Comparison of ENCODE assay signal across 22 cellular contexts in genomic region chr1:213704941-213705340, GRCh38.
DNase-seq lines count a peak whose midpoint lies in the region; ATAC-seq and TF ChIP-seq lines count a peak whose summit lies in the region.
"Had no signal": no experiment of that assay in that cellular context is flagged by ENCODE, and none has a peak within 500 bp of the region (broad histone marks: within the 10 kb centered on the region; RNA-seq: fewer than 3 reads in every experiment).

No MANE protein-coding gene starts in this region.

- CTCF ChIA-PET in activated CD4-positive, alpha-beta memory T cell treated with anti-CD3 and anti-CD28 coated beads, Interleukin-2, amount 10 ng/mL, durations not matched to agents 7 days and 5 days (lab: Charles Lee), result no interaction called here

- peaks cover 0 to 6% (median 0%) of the 10 kb centered on the region in 4 donors for H3K9me3 ChIP-seq in stomach
- peaks cover 5% of the 10 kb centered on the region for H3K9me3 ChIP-seq in endodermal cell (ENCODE audit: control insufficient read depth, low read length)
- H3K9me3 ChIP-seq: BE2C had no signal

- H3K4me1 ChIP-seq in stomach, result no peaks in the 10 kb centered on the region
- H3K4me1 ChIP-seq in endodermal cell (ENCODE audit: control insufficient read depth, insufficient read depth, low read length), result no peaks in the 10 kb centered on the region
- H3K4me1 ChIP-seq: BE2C, BLaER1 had no signal

- no peaks in the 10 kb centered on the region for H3K27me3 Mint-ChIP-seq in activated CD4-positive, alpha-beta memory T cell treated with anti-CD3 and anti-CD28 coated beads, Interleukin-2, amount 10 ng/mL, durations not matched to agents 7 days and 5 days
- H3K27me3 Mint-ChIP-seq in endodermal cell (ENCODE audit: insufficient read depth), result peaks cover 3% of the 10 kb centered on the region

- H3K27me3 ChIP-seq in stomach (no peaks in the 10 kb centered on the region), endodermal cell (ENCODE audit: control insufficient read depth, insufficient read depth, low read length, poor library complexity, severe bottlenecking) (no peaks in the 10 kb centered on the region)
- H3K27me3 ChIP-seq: BE2C, BLaER1 had no signal

- H3K27ac ChIP-seq in stomach, result no peak overlapping the region
- H3K27ac ChIP-seq in endodermal cell (ENCODE audit: low read depth, low read length), result no peak overlapping the region
- H3K27ac ChIP-seq: BLaER1 had no signal

- peaks cover 24 to 27% of the 10 kb centered on the region in 2 donors for H3K9me3 Mint-ChIP-seq in activated naive CD4-positive, alpha-beta T cell treated with anti-CD3 and anti-CD28 coated beads, Interleukin-2, amount 50 U/mL, for 72 hours
- peaks cover 5% of the 10 kb centered on the region for H3K9me3 Mint-ChIP-seq in activated CD4-positive, alpha-beta memory T cell treated with anti-CD3 and anti-CD28 coated beads, Interleukin-2, amount 10 ng/mL, durations not matched to agents 7 days and 5 days
- H3K9me3 Mint-ChIP-seq in endodermal cell, result peaks cover 43% of the 10 kb centered on the region

- WGBS in stomach, 5 donors, result 51 to 68% (median 55%) methylated on average over 3 of the region's 3 CpGs
- 94 to 100% methylated on average over 1 to 3 of the region's 3 CpGs for WGBS in endodermal cell (ENCODE audit: insufficient coverage in 1 of 2, insufficient read length in 1 of 2), 2 experiments

- H3K36me3 ChIP-seq in stomach (no peaks in the 10 kb centered on the region), endodermal cell (ENCODE audit: control insufficient read depth, insufficient read depth, low read length) (no peaks in the 10 kb centered on the region)
- H3K36me3 ChIP-seq: BE2C, BLaER1 had no signal

- POLR2A ChIA-PET in activated CD4-positive, alpha-beta memory T cell treated with anti-CD3 and anti-CD28 coated beads, Interleukin-2, amount 10 ng/mL, durations not matched to agents 7 days and 5 days (lab: Charles Lee), result no interaction called here

- H3K4me3 Mint-ChIP-seq in activated CD4-positive, alpha-beta memory T cell treated with anti-CD3 and anti-CD28 coated beads, Interleukin-2, amount 10 ng/mL, durations not matched to agents 7 days and 5 days, result no peak overlapping the region
- H3K4me3 Mint-ChIP-seq in endodermal cell, result no peak overlapping the region
- H3K4me3 Mint-ChIP-seq: CD14-positive monocyte; CD4-positive, alpha-beta memory T cell; CD4-positive, CD25-positive, alpha-beta regulatory T cell; CD8-positive, alpha-beta memory T cell had no signal

- peak; percentile 68 for DNase-seq in ELF-1 (ENCODE audit: low read depth, low spot score)
- peak; percentile 44 for DNase-seq in NCI-H146 treated with DMSO at 0.1 percent for 48 hours (lab: John Stamatoyannopoulos, UW; ENCODE audit: unreplicated experiment)
- DNase-seq in left lobe of liver (ENCODE audit: low spot score), result no peak
- DNase-seq in stomach, result peak; percentile 36
- no peak for DNase-seq in activated naive CD4-positive, alpha-beta T cell treated with anti-CD3 and anti-CD28 coated beads, Interleukin-2, amount 50 U/mL, for 72 hours (ENCODE audit: low spot score in 2 of 2)
- no peak for DNase-seq in DMS153 (lab: John Stamatoyannopoulos, UW)
- DNase-seq in activated CD4-positive, alpha-beta memory T cell treated with anti-CD3 and anti-CD28 coated beads, Interleukin-2, amount 10 ng/mL, durations not matched to agents 7 days and 5 days, result no peak
- no peak for DNase-seq in endodermal cell
- DNase-seq: 8988T; ACHN; BE2C; C1 segment of cervical spinal cord; Calu3; CD4-positive, alpha-beta memory T cell; CD4-positive, CD25-positive, alpha-beta regulatory T cell; CD8-positive, alpha-beta memory T cell; COR-L47; DMS79 treated with DMSO at 0.1 percent for 48 hours; GDM1 had no signal

- H3K9ac ChIP-seq in endodermal cell (ENCODE audit: extremely low read depth, low read length, poor library complexity, severe bottlenecking), result no peak overlapping the region
- H3K9ac ChIP-seq: BLaER1 had no signal

- H3K36me3 Mint-ChIP-seq in activated naive CD4-positive, alpha-beta T cell treated with anti-CD3 and anti-CD28 coated beads, Interleukin-2, amount 50 U/mL, for 72 hours, result peaks cover 17 to 28% of the 10 kb centered on the region in 2 donors
- H3K36me3 Mint-ChIP-seq in activated CD4-positive, alpha-beta memory T cell treated with anti-CD3 and anti-CD28 coated beads, Interleukin-2, amount 10 ng/mL, durations not matched to agents 7 days and 5 days (ENCODE audit: low read depth), result no peaks in the 10 kb centered on the region
- no peaks in the 10 kb centered on the region for H3K36me3 Mint-ChIP-seq in endodermal cell (ENCODE audit: low read depth)
- H3K36me3 Mint-ChIP-seq: CD14-positive monocyte; CD4-positive, alpha-beta memory T cell; CD4-positive, CD25-positive, alpha-beta regulatory T cell; CD8-positive, alpha-beta memory T cell had no signal

- intact Hi-C loops in stomach (cut with DNase I; ENCODE audit: low total_unique reads), result no loop called here

- no peak overlapping the region for H3K4me3 ChIP-seq in stomach
- H3K4me3 ChIP-seq in endodermal cell (ENCODE audit: low read length), result no peak overlapping the region
- H3K4me3 ChIP-seq: BLaER1, GM12878 had no signal

- no peaks in the 10 kb centered on the region for H3K4me1 Mint-ChIP-seq in activated CD4-positive, alpha-beta memory T cell treated with anti-CD3 and anti-CD28 coated beads, Interleukin-2, amount 10 ng/mL, durations not matched to agents 7 days and 5 days
- H3K4me1 Mint-ChIP-seq in endodermal cell, result no peaks in the 10 kb centered on the region
- H3K4me1 Mint-ChIP-seq: CD14-positive monocyte; CD4-positive, alpha-beta memory T cell; CD4-positive, CD25-positive, alpha-beta regulatory T cell; CD8-positive, alpha-beta memory T cell had no signal

- H3K27ac Mint-ChIP-seq in activated naive CD4-positive, alpha-beta T cell treated with anti-CD3 and anti-CD28 coated beads, Interleukin-2, amount 50 U/mL, for 72 hours, result no peak overlapping the region
- H3K27ac Mint-ChIP-seq in activated CD4-positive, alpha-beta memory T cell treated with anti-CD3 and anti-CD28 coated beads, Interleukin-2, amount 10 ng/mL, durations not matched to agents 7 days and 5 days, result no peak overlapping the region
- no peak overlapping the region for H3K27ac Mint-ChIP-seq in endodermal cell
- H3K27ac Mint-ChIP-seq: CD14-positive monocyte; CD4-positive, alpha-beta memory T cell; CD4-positive, CD25-positive, alpha-beta regulatory T cell; CD8-positive, alpha-beta memory T cell had no signal

- TF ChIP-seq CTCF in stomach (IDR thresholded peaks at IDR 0.05), result no peak
- TF ChIP-seq CTCF in endodermal cell (conservative IDR thresholded peaks at IDR 0.05), result no peak

- no peak for TF ChIP-seq POLR2A in stomach (IDR thresholded peaks at IDR 0.05)

- ATAC-seq in left lobe of liver, result peak; percentile 39
- ATAC-seq in activated naive CD4-positive, alpha-beta T cell treated with anti-CD3 and anti-CD28 coated beads, Interleukin-2, amount 50 U/mL, for 72 hours, result no peak
- ATAC-seq: GM12878 had no signal

- TF ChIP-seq EP300 in stomach (IDR thresholded peaks at IDR 0.05), result no peak

Comparison
In these comparisons a context has a peak if more than half of its experiments do, and no peak if none do; other contexts are left out.
1. DNase-seq: peak in ELF-1 (single experiment), NCI-H146 treated with DMSO at 0.1 percent for 48 hours (single experiment) and stomach (single experiment); none in left lobe of liver (single experiment), activated naive CD4-positive, alpha-beta T cell treated with anti-CD3 and anti-CD28 coated beads, Interleukin-2, amount 50 U/mL, for 72 hours (0 of 2), DMS153 (single experiment), activated CD4-positive, alpha-beta memory T cell treated with anti-CD3 and anti-CD28 coated beads, Interleukin-2, amount 10 ng/mL, durations not matched to agents 7 days and 5 days (single experiment) and endodermal cell (single experiment).